ENCODE assay signal across 18 cellular contexts in the genomic region with DNA sequence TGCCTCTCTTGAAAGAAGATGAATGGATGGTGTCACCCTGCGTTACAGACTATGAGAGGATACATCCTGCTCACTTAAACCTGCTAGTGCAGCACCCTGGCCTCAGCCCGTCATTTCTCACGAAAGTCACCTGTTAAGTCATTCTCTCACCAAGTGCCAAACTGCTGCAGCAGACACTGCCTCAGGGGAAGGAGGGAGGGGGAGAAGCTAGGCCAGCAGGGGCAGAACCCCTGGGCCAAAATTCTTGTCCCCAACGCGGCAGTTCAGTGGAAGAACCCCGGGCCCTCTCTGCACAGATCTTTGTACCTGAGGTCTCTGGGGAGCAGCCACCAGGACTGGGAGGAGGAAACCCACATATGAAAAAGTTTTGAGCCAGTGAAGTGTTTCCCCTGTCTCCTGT. TPM values are rescaled to one million over a fixed set of nuclear protein-coding genes. Genes with fewer than 3 reads are reported as not detected.
"Had no signal": no experiment of that assay in that cellular context is flagged by ENCODE, and none has a peak within 500 bp of the region (broad histone marks: within the 10 kb centered on the region; RNA-seq: fewer than 3 reads in every experiment).

No MANE protein-coding gene starts in this region.

- ATAC-seq: activated CD8-positive, alpha-beta T cell treated with anti-CD3 and anti-CD28 coated beads, Interleukin-2, amount 10 ng/mL, durations not matched to agents 7 days and 5 days had no signal

- H3K4me3 ChIP-seq: breast epithelium, SJSA1 had no signal

- H3K27me3 ChIP-seq: breast epithelium, SJSA1 had no signal

- H3K4me1 ChIP-seq: breast epithelium had no signal

- H3K27ac ChIP-seq: breast epithelium, SJSA1 had no signal

- DNase-seq: activated CD4-positive, alpha-beta T cell treated with anti-CD3 and anti-CD28 coated beads for 48 hours; activated CD4-positive, alpha-beta T cell treated with anti-CD3 and anti-CD28 coated beads, Interleukin-2, amount 50 U/mL, for 4 hours; activated CD4-positive, CD25-positive, alpha-beta regulatory T cell treated with anti-CD3 and anti-CD28 coated beads, Interleukin-2, amount 50 U/mL, for 72 hours; activated CD8-positive, alpha-beta memory T cell treated with anti-CD3 and anti-CD28 coated beads, Interleukin-2, amount 50 U/mL, for 48 hours; activated CD8-positive, alpha-beta T cell treated with anti-CD3 and anti-CD28 coated beads, Interleukin-2, amount 10 ng/mL, durations not matched to agents 7 days and 5 days; activated T-cell treated with anti-CD3 and anti-CD28 coated beads, Interleukin-2, amount 50 U/mL, for 1 hour; aorta; caudate nucleus; Kasumi-1; NCI-H1105 treated with DMSO at 0.1 percent for 48 hours; NCI-H1436 treated with DMSO at 0.1 percent for 48 hours; NCI-H187; NCI-H2081; NCI-H446 treated with DMSO at 0.1 percent for 48 hours; NCI-H69; SHP77 had no signal

- H3K9me3 ChIP-seq: breast epithelium, SJSA1 had no signal

- H3K36me3 ChIP-seq: breast epithelium, SJSA1 had no signal

RNA-seq across cellular contexts. Expression of a gene that starts 37.6 kb away (rescaled TPM):
- total RNA-seq: activated CD8-positive, alpha-beta T cell treated with anti-CD3 and anti-CD28 coated beads, Interleukin-2, amount 10 ng/mL, durations not matched to agents 7 days and 5 days; SJSA1 had no signal
